Comparison of ENCODE assay signal across 24 cellular contexts in genomic region chr12:105804591-105805265, GRCh38.
"Had no signal": no experiment of that assay in that cellular context is flagged by ENCODE, and none has a peak within 500 bp of the region (broad histone marks: within the 10 kb centered on the region; RNA-seq: fewer than 3 reads in every experiment).

No MANE protein-coding gene starts in this region.

- H3K27me3 Mint-ChIP-seq: naive B cell had no signal

- H3K36me3 Mint-ChIP-seq: mesothelial cell of epicardium; naive B cell; natural killer cell treated with Interleukin-12 subunit alpha and Interleukin-12 subunit beta and Interleukin-15 and Interleukin-18, amount 100 ng/mL, for 72 hours; neural progenitor cell; stimulated activated effector memory CD8-positive, alpha-beta T cell treated with anti-CD3 and anti-CD28 coated beads, Interleukin-12 subunit alpha, Interleukin-12 subunit beta, amount 100 ng/mL, for 72 hours; type B pancreatic cell had no signal

- ATAC-seq: esophagus mucosa; gastroesophageal sphincter; heart left ventricle; mucosa of descending colon; natural killer cell treated with Interleukin-12 subunit alpha and Interleukin-12 subunit beta and Interleukin-15 and Interleukin-18, amount 100 ng/mL, for 72 hours; sciatic nerve; stimulated activated effector memory CD8-positive, alpha-beta T cell treated with anti-CD3 and anti-CD28 coated beads, Interleukin-12 subunit alpha, Interleukin-12 subunit beta, amount 100 ng/mL, for 72 hours had no signal

- H3K9me3 Mint-ChIP-seq: endodermal cell; mesothelial cell of epicardium; stimulated activated effector memory CD8-positive, alpha-beta T cell treated with anti-CD3 and anti-CD28 coated beads, Interleukin-12 subunit alpha, Interleukin-12 subunit beta, amount 100 ng/mL, for 72 hours; type B pancreatic cell had no signal

- DNase-seq: effector CD4-positive, alpha-beta T cell; endodermal cell; foreskin keratinocyte; heart left ventricle; kidney; left cardiac atrium; left lung; mesenchymal stem cell; mucosa of descending colon; naive B cell; stimulated activated CD4-positive, alpha-beta T cell treated with anti-CD3 and anti-CD28 coated beads, Interleukin-12 subunit alpha, Interleukin-12 subunit beta, amount 100 ng/mL, for 4 hours; stimulated activated CD4-positive, alpha-beta T cell treated with anti-CD3 and anti-CD28 coated beads, Interleukin-1b, Interleukin-23, amount 100 ng/mL, for 48 hours; stimulated activated CD4-positive, alpha-beta T cell treated with anti-CD3 and anti-CD28 coated beads, Interleukin-4, amount 100 ng/mL, for 1 hour; stimulated activated naive CD4-positive, alpha-beta T cell treated with Interleukin-2 at 50 U/mL for 16 hours; stomach; thyroid gland had no signal

- H3K27ac Mint-ChIP-seq: endodermal cell; mesothelial cell of epicardium; naive B cell; natural killer cell treated with Interleukin-12 subunit alpha and Interleukin-12 subunit beta and Interleukin-15 and Interleukin-18, amount 100 ng/mL, for 72 hours; neural progenitor cell; stimulated activated effector memory CD8-positive, alpha-beta T cell treated with anti-CD3 and anti-CD28 coated beads, Interleukin-12 subunit alpha, Interleukin-12 subunit beta, amount 100 ng/mL, for 72 hours; type B pancreatic cell had no signal

- H3K4me1 Mint-ChIP-seq: mesothelial cell of epicardium; naive B cell; stimulated activated effector memory CD8-positive, alpha-beta T cell treated with anti-CD3 and anti-CD28 coated beads, Interleukin-12 subunit alpha, Interleukin-12 subunit beta, amount 100 ng/mL, for 72 hours had no signal

- H3K4me3 Mint-ChIP-seq: endodermal cell; mesothelial cell of epicardium; naive B cell; natural killer cell treated with Interleukin-12 subunit alpha and Interleukin-12 subunit beta and Interleukin-15 and Interleukin-18, amount 100 ng/mL, for 72 hours; neural progenitor cell; stimulated activated effector memory CD8-positive, alpha-beta T cell treated with anti-CD3 and anti-CD28 coated beads, Interleukin-12 subunit alpha, Interleukin-12 subunit beta, amount 100 ng/mL, for 72 hours; type B pancreatic cell had no signal
